12 cellular contexts compared by ENCODE assay signal in genomic region chr14:49966304-49966809, GRCh38.
A peak's percentile ranks its signal among the peaks of the same experiment; 100 is the strongest.
DNase-seq lines count a peak whose midpoint lies in the region; ATAC-seq and TF ChIP-seq lines count a peak whose summit lies in the region.
"Had no signal": no experiment of that assay in that cellular context is flagged by ENCODE, and none has a peak within 500 bp of the region (broad histone marks: within the 10 kb centered on the region; RNA-seq: fewer than 3 reads in every experiment).

No MANE protein-coding gene starts in this region.

- no peaks in the 10 kb centered on the region for H3K9me3 Mint-ChIP-seq in endodermal cell
- H3K9me3 Mint-ChIP-seq: brain had no signal

- H3K4me1 Mint-ChIP-seq in endodermal cell = peaks cover 7% of the 10 kb centered on the region

- peak overlapping the region; percentile 83 for H3K27ac Mint-ChIP-seq in endodermal cell

- H3K4me3 Mint-ChIP-seq in endodermal cell = peak overlapping the region; percentile 30

- H3K9me3 ChIP-seq in endodermal cell (ENCODE audit: control insufficient read depth, low read length) (no peaks in the 10 kb centered on the region), mesodermal cell (ENCODE audit: control insufficient read depth, low read length) (no peaks in the 10 kb centered on the region)
- H3K9me3 ChIP-seq: heart right ventricle, right atrium auricular region had no signal

- WGBS in endodermal cell (ENCODE audit: insufficient coverage in 1 of 2, insufficient read length in 1 of 2), 2 experiments = 47 to 60% methylated on average over 2 to 4 of the region's 4 CpGs
- WGBS in mesodermal cell (ENCODE audit: insufficient coverage in 2 of 2), 2 experiments = 53 to 59% methylated on average over 2 to 4 of the region's 4 CpGs

- H3K27me3 ChIP-seq in endodermal cell (ENCODE audit: control insufficient read depth, insufficient read depth, low read length, poor library complexity, severe bottlenecking) = no peaks in the 10 kb centered on the region
- H3K27me3 ChIP-seq: heart right ventricle, right atrium auricular region had no signal

- H3K4me1 ChIP-seq in endodermal cell (ENCODE audit: control insufficient read depth, insufficient read depth, low read length) (no peaks in the 10 kb centered on the region), mesodermal cell (ENCODE audit: control insufficient read depth, insufficient read depth, low read length, poor library complexity, severe bottlenecking) (peaks cover 12% of the 10 kb centered on the region)

- no peak overlapping the region for H3K9ac ChIP-seq in endodermal cell (ENCODE audit: extremely low read depth, low read length, poor library complexity, severe bottlenecking)

- no peaks in the 10 kb centered on the region for H3K36me3 ChIP-seq in endodermal cell (ENCODE audit: control insufficient read depth, insufficient read depth, low read length)
- H3K36me3 ChIP-seq in mesodermal cell (ENCODE audit: control insufficient read depth, insufficient read depth, low read length) = no peaks in the 10 kb centered on the region
- H3K36me3 ChIP-seq: heart right ventricle, right atrium auricular region had no signal

- TF ChIP-seq CTCF in 22Rv1 (IDR thresholded peaks at IDR 0.05) (no peak), endodermal cell (conservative IDR thresholded peaks at IDR 0.05) (no peak)

- H3K36me3 Mint-ChIP-seq in endodermal cell (ENCODE audit: low read depth) = no peaks in the 10 kb centered on the region
- H3K36me3 Mint-ChIP-seq: brain had no signal

- no peak for ATAC-seq in GM18909 (IDR thresholded peaks at IDR 0.05; ENCODE audit: poor library complexity, unreplicated experiment)

- no peaks in the 10 kb centered on the region for H3K27me3 Mint-ChIP-seq in endodermal cell (ENCODE audit: insufficient read depth)
- H3K27me3 Mint-ChIP-seq: brain had no signal

- peak; percentile 61 for DNase-seq in LHCN-M2 (ENCODE audit: low read depth)
- peak; percentile 54 for DNase-seq in endodermal cell
- DNase-seq in cortex of kidney (lab: John Stamatoyannopoulos, UW) = no peak
- no peak for DNase-seq in amygdala (lab: John Stamatoyannopoulos, UW)
- DNase-seq in GF-D8 (lab: John Stamatoyannopoulos, UW) = no peak
- DNase-seq: activated CD4-positive, alpha-beta T cell treated with anti-CD3 and anti-CD28 coated beads, Interleukin-2, amount 50 U/mL, for 48 hours; heart right ventricle had no signal

- H3K4me3 ChIP-seq in endodermal cell (ENCODE audit: low read length) = no peak overlapping the region
- H3K4me3 ChIP-seq in mesodermal cell (ENCODE audit: extremely low read depth, insufficient read depth, low read length, poor library complexity, severe bottlenecking) = no peak overlapping the region
- H3K4me3 ChIP-seq: heart right ventricle, right atrium auricular region had no signal

- peak overlapping the region; percentile 62 for H3K27ac ChIP-seq in 22Rv1
- H3K27ac ChIP-seq in endodermal cell (ENCODE audit: low read depth, low read length) = no peak overlapping the region
- peak overlapping the region; percentile 2 for H3K27ac ChIP-seq in mesodermal cell (ENCODE audit: low read depth, low read length, severe bottlenecking)
- H3K27ac ChIP-seq: heart right ventricle, right atrium auricular region had no signal

Comparison
In these comparisons a context has a peak if more than half of its experiments do, and no peak if none do; other contexts are left out.
1. DNase-seq: peak in LHCN-M2 (single experiment) and endodermal cell (single experiment); none in cortex of kidney (single experiment), amygdala (0 of 56) and GF-D8 (single experiment).